In the genomic region with DNA sequence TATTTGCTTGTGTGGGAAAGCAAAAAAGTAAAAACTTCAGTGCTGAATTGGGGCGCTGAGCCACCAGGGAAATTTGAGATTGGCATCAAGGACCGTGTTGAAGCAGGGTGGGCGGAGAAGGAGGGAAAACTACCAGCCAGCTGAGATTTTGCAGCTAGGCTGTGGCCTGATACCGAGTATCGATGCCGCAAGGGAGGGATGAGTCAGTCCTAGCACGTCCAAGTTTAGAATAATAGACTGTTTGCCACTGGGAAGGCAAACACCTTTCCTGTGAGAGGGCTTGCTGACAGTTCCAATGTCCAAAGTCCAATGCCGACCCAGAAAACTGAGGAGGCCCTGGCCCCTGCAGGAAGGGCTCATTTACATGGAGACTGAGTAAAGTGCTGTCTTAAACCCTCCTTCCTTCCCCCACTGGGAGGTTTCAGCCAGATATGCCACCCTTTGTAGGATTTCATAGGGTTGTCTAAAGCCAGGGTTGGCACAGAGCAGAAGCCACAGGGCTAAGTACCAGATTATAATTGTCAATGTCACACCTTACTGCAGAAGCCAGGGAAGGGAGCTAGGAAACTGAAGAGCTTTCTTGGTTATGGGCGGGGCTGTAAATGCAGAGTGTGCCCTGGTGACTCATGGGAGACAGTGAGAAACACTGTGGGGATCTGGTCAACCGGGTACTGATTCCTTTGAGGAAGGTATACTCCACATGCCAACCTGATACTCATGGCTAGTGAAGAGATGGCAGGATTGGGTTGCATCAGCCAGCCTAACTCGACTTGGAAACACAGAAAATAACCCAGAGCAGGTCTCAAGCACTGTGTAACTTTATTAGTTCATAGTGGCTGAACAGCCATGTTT, we compare ENCODE assay signal across 1 cellular context.
TF ChIP-seq lines count a peak whose summit lies in the region.

No MANE protein-coding gene starts in this region.

TF ChIP-seq in K562, 482 proteins besides CTCF, POLR2A, EP300 and RAD21 (continued from another document and continues in another):
- no peak for TF ChIP-seq E2F1 (CRISPR knock-in tag; IDR thresholded peaks at IDR 0.05)
- TF ChIP-seq MYBL2 (IDR thresholded peaks at IDR 0.05; ENCODE audit: low read depth): no peak
- no peak for TF ChIP-seq MYBL2 (CRISPR knock-in tag; IDR thresholded peaks at IDR 0.05; ENCODE audit: borderline replicate concordance)
- TF ChIP-seq SMARCC2 (IDR thresholded peaks at IDR 0.05; ENCODE audit: low read depth): peak; percentile 29; the same call in 1 of the 2 replicates
- TF ChIP-seq RUNX1 (IDR thresholded peaks at IDR 0.05; ENCODE audit: low read depth): no peak
- TF ChIP-seq KLF6 (CRISPR knock-in tag; IDR thresholded peaks at IDR 0.05; ENCODE audit: borderline replicate concordance): 0 out of 2 replicates have a peak, but pooled peaks have one; percentile 7
- peak; percentile 69; the same call in 1 of the 2 replicates for TF ChIP-seq ZNF583 (CRISPR knock-in tag; IDR thresholded peaks at IDR 0.05)
- no peak for TF ChIP-seq RFX7 (CRISPR knock-in tag; IDR thresholded peaks at IDR 0.05)
- peak; percentile 9; the same call in 1 of the 2 replicates for TF ChIP-seq BACH1 (tag; IDR thresholded peaks at IDR 0.05)
- TF ChIP-seq GTF2F1 (IDR thresholded peaks at IDR 0.05; ENCODE audit: low read depth, low read length): peak; percentile 58; the same call in 1 of the 2 replicates
- peak; percentile 82 for TF ChIP-seq DPF2 (IDR thresholded peaks at IDR 0.05)
- TF ChIP-seq ZNF354B (CRISPR knock-in tag; IDR thresholded peaks at IDR 0.05): no peak
- TF ChIP-seq, protein P1, sequence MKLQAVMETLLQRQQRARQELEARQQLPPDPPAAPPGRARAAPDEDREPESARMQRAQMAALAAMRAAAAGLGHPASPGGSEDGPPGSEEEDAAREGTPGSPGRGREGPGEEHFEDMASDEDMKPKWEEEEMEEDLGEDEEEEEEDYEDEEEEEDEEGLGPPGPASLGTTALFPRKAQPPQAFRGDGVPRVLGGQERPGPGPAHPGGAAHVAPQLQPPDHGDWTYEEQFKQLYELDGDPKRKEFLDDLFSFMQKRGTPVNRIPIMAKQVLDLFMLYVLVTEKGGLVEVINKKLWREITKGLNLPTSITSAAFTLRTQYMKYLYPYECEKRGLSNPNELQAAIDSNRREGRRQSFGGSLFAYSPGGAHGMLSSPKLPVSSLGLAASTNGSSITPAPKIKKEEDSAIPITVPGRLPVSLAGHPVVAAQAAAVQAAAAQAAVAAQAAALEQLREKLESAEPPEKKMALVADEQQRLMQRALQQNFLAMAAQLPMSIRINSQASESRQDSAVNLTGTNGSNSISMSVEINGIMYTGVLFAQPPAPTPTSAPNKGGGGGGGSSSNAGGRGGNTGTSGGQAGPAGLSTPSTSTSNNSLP (IDR thresholded peaks at IDR 0.05; ENCODE audit: borderline replicate concordance, low read depth, low read length): peak; percentile 47; the same call in 1 of the 2 replicates
- 0 out of 2 replicates have a peak, but pooled peaks have one; percentile 16 for TF ChIP-seq BHLHE40 (IDR thresholded peaks at IDR 0.05; ENCODE audit: low read length)
- TF ChIP-seq, protein P2, sequence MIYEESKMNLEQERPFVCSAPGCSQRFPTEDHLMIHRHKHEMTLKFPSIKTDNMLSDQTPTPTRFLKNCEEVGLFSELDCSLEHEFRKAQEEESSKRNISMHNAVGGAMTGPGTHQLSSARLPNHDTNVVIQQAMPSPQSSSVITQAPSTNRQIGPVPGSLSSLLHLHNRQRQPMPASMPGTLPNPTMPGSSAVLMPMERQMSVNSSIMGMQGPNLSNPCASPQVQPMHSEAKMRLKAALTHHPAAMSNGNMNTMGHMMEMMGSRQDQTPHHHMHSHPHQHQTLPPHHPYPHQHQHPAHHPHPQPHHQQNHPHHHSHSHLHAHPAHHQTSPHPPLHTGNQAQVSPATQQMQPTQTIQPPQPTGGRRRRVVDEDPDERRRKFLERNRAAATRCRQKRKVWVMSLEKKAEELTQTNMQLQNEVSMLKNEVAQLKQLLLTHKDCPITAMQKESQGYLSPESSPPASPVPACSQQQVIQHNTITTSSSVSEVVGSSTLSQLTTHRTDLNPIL (CRISPR knock-in tag; IDR thresholded peaks at IDR 0.05): no peak
- TF ChIP-seq, protein P3, sequence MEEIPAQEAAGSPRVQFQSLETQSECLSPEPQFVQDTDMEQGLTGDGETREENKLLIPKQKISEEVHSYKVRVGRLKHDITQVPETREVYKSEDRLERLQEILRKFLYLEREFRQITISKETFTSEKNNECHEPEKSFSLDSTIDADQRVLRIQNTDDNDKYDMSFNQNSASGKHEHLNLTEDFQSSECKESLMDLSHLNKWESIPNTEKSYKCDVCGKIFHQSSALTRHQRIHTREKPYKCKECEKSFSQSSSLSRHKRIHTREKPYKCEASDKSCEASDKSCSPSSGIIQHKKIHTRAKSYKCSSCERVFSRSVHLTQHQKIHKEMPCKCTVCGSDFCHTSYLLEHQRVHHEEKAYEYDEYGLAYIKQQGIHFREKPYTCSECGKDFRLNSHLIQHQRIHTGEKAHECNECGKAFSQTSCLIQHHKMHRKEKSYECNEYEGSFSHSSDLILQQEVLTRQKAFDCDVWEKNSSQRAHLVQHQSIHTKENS (CRISPR knock-in tag; IDR thresholded peaks at IDR 0.05): no peak
- TF ChIP-seq TAF7 (tag; IDR thresholded peaks at IDR 0.05): peak; percentile 33; the same call in 1 of the 2 replicates
- no peak for TF ChIP-seq ZEB2 (IDR thresholded peaks at IDR 0.05)
- TF ChIP-seq CXXC5 (CRISPR knock-in tag; IDR thresholded peaks at IDR 0.05): peak; percentile 40
- TF ChIP-seq ZFP30 (CRISPR knock-in tag; IDR thresholded peaks at IDR 0.05; ENCODE audit: borderline replicate concordance): no peak
- no peak for TF ChIP-seq CREBBP (IDR thresholded peaks at IDR 0.05; ENCODE audit: low read depth, low read length)
- TF ChIP-seq NCOA1 (IDR thresholded peaks at IDR 0.05; ENCODE audit: low read depth): no peak
- no peak for TF ChIP-seq SREBF1 (IDR thresholded peaks at IDR 0.05; ENCODE audit: borderline replicate concordance, low read depth, low read length)
- no peak for TF ChIP-seq MED1 (CRISPR knock-in tag; IDR thresholded peaks at IDR 0.05; ENCODE audit: borderline replicate concordance)
- TF ChIP-seq, protein P4, sequence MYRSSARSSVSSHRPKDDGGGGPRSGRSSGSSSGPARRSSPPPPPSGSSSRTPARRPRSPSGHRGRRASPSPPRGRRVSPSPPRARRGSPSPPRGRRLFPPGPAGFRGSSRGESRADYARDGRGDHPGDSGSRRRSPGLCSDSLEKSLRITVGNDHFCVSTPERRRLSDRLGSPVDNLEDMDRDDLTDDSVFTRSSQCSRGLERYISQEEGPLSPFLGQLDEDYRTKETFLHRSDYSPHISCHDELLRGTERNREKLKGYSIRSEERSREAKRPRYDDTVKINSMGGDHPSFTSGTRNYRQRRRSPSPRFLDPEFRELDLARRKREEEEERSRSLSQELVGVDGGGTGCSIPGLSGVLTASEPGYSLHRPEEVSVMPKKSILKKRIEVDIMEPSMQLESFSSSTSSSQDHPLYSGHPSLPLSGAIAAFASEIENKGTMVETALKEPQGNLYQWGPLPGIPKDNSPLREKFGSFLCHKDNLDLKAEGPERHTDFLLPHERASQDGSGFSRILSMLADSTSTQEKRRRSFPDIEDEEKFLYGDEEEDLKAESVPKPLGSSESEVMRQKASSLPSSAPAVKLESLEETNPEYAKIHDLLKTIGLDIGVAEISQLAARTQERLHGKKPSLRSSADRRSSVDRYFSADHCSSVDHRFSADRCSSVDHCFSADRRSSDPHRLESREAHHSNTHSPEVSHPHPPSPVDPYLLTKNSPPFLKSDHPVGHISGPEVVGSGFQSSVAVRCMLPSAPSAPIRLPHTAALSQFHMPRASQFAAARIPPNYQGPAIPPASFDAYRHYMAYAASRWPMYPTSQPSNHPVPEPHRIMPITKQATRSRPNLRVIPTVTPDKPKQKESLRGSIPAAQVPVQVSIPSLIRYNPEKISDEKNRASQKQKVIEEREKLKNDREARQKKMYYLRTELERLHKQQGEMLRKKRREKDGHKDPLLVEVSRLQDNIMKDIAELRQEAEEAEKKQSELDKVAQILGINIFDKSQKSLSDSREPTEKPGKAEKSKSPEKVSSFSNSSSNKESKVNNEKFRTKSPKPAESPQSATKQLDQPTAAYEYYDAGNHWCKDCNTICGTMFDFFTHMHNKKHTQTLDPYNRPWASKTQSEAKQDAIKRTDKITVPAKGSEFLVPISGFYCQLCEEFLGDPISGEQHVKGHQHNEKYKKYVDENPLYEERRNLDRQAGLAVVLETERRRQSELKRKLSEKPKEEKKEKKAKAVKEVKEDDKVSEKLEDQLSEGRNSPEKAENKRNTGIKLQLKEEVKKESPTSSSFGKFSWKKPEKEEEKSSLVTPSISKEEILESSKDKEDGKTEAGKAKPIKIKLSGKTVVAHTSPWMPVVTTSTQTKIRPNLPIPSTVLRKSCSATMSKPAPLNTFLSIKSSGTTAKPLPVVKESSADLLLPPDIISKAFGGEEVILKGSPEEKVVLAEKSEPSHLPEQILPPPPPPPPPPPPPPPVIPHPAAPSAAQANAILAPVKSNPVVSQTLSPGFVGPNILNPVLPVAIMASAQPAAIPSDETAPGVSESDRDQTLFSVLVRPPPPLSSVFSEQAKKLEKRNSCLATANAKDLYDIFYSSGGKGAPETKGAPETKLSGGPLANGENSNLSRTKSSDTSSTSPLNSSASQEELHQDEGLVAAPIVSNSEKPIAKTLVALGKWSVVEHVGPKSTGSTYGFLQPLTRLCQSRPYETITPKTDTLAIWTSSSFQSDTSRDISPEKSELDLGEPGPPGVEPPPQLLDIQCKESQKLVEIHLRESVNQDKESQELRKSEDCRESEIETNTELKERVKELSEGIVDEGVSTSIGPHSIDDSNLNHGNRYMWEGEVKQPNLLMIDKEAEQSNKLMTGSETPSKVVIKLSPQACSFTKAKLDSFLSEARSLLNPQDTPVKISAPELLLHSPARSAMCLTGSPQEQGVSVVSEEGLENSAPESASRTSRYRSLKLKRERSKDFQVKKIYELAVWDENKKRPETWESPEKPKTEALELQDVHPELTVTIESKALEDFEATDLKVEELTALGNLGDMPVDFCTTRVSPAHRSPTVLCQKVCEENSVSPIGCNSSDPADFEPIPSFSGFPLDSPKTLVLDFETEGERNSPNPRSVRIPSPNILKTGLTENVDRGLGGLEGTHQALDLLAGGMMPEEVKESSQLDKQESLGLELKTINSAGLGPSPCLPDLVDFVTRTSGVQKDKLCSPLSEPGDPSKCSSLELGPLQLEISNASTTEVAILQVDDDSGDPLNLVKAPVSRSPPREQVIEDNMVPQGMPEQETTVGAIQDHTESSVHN (IDR thresholded peaks at IDR 0.05; ENCODE audit: borderline replicate concordance in 1 of 2, low read depth in 1 of 2): peak in 1 of 2 experiments; percentile 34; a peak in 1 of 4 replicates
- peak; percentile 86; the same call in 1 of the 2 replicates for TF ChIP-seq SMARCE1 (IDR thresholded peaks at IDR 0.05)
- no peak for TF ChIP-seq ZNF668 (CRISPR knock-in tag; IDR thresholded peaks at IDR 0.05)
- TF ChIP-seq SPI1 (IDR thresholded peaks at IDR 0.05; ENCODE audit: borderline replicate concordance, low read depth, low read length): no peak
- TF ChIP-seq OTX1 (CRISPR knock-in tag; IDR thresholded peaks at IDR 0.05): no peak; the same call in 1 of the 2 replicates
- TF ChIP-seq ZNF316 (IDR thresholded peaks at IDR 0.05): no peak
- peak; percentile 28; the same call in 1 of the 2 replicates for TF ChIP-seq MBD2 (IDR thresholded peaks at IDR 0.05; ENCODE audit: borderline replicate concordance, low read depth)
- no peak for TF ChIP-seq PHTF2 (CRISPR knock-in tag; IDR thresholded peaks at IDR 0.05)
- no peak for TF ChIP-seq SRSF7 (optimal IDR thresholded peaks at IDR 0.05; ENCODE audit: low read depth, low read length)
- TF ChIP-seq ZBTB1 (CRISPR knock-in tag; IDR thresholded peaks at IDR 0.05; ENCODE audit: borderline replicate concordance, low read depth): no peak
- TF ChIP-seq ZNF79 (CRISPR knock-in tag; IDR thresholded peaks at IDR 0.05; ENCODE audit: low read depth): no peak
- TF ChIP-seq GMEB1 (CRISPR knock-in tag; IDR thresholded peaks at IDR 0.05): no peak
- TF ChIP-seq PATZ1 (CRISPR knock-in tag; IDR thresholded peaks at IDR 0.05; ENCODE audit: borderline replicate concordance): no peak
- TF ChIP-seq, protein P5, sequence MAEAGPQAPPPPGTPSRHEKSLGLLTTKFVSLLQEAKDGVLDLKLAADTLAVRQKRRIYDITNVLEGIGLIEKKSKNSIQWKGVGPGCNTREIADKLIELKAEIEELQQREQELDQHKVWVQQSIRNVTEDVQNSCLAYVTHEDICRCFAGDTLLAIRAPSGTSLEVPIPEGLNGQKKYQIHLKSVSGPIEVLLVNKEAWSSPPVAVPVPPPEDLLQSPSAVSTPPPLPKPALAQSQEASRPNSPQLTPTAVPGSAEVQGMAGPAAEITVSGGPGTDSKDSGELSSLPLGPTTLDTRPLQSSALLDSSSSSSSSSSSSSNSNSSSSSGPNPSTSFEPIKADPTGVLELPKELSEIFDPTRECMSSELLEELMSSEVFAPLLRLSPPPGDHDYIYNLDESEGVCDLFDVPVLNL (CRISPR knock-in tag; IDR thresholded peaks at IDR 0.05; ENCODE audit: low read depth): no peak
- no peak for TF ChIP-seq NEUROD1 (IDR thresholded peaks at IDR 0.05; ENCODE audit: borderline replicate concordance, low read depth, low read length, partially characterized antibody)
- TF ChIP-seq CREM (IDR thresholded peaks at IDR 0.05; ENCODE audit: low read depth): peak; percentile 63
